In the genomic region with DNA sequence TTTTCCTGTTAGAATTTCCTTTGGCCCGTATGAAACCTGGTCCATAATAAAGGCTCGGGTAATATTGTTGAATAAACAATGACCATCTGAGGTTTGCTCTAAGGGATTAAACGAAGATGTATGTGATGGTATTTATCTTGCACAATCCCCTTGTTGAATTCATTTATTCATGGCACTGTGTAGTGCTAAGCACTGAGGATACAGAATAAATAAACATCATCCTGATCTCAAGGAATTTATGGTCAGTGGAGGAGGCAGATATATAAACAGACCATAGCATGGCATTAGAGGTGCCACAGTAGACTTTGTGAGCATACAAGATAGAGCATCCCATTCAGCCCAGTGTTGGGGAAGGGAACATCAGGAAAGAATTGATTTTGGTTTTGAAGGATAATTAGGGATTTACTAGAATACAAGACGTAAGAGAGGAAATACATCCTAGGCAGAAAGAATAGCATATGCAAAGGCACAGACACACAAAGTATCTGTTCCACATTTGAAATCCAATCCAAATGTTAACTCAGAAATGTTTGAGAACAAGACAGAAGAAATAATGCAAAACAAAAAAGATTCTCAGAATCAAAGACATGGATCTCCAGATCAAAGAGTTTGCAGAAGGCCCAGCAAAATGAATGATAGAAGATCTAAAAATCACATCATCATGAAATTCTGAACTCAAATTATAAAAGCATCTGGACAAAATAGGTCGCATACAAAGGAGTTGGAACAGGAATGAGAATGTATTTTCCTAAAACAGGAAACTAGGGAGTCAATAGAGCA, we compare ENCODE assay signal across 17 cellular contexts.
"Had no signal": no experiment of that assay in that cellular context is flagged by ENCODE, and none has a peak within 500 bp of the region (broad histone marks: within the 10 kb centered on the region; RNA-seq: fewer than 3 reads in every experiment).

No MANE protein-coding gene starts in this region.

- H3K4me3 ChIP-seq: SJSA1, SK-N-MC had no signal

- DNase-seq: KBM-7, NCI-H1092 treated with DMSO at 0.1 percent for 48 hours, NCI-H1436, NCI-H187, NCI-H2029, NCI-H2081 treated with DMSO at 0.1 percent for 48 hours, NCI-H2171, NCI-H226, NCI-H446, NCI-H510A, NCI-H524 treated with DMSO at 0.1 percent for 48 hours, NCI-H69, Right ventricle myocardium superior, RPMI8226, SIG-M5 had no signal

- H3K27me3 ChIP-seq: SJSA1 had no signal

- H3K27ac ChIP-seq: SJSA1, SK-N-MC had no signal

- H3K9me3 ChIP-seq: SJSA1 had no signal
